10 cellular contexts compared by ENCODE assay signal in genomic region chr11:82996966-82997606, GRCh38.
A peak's percentile ranks its signal among the peaks of the same experiment; 100 is the strongest.
DNase-seq lines count a peak whose midpoint lies in the region; ATAC-seq and TF ChIP-seq lines count a peak whose summit lies in the region.
"Had no signal": no experiment of that assay in that cellular context is flagged by ENCODE, and none has a peak within 500 bp of the region (broad histone marks: within the 10 kb centered on the region; RNA-seq: fewer than 3 reads in every experiment).

No MANE protein-coding gene starts in this region.

- H3K9me2 ChIP-seq in PC-9 (ENCODE audit: insufficient read depth), result no peaks in the 10 kb centered on the region

- DNase-seq in DMS153 treated with DMSO at 0.1 percent for 48 hours (lab: John Stamatoyannopoulos, UW; ENCODE audit: unreplicated experiment) (peak; percentile 8), DMS153 (lab: John Stamatoyannopoulos, UW) (no peak), NCI-H1417 treated with DMSO at 0.1 percent for 48 hours (lab: John Stamatoyannopoulos, UW) (peak; percentile 95), foreskin keratinocyte (peak; percentile 49 to 62), upper lobe of right lung (no peak), PC-9 (no peak)
- no peak for DNase-seq in activated naive CD4-positive, alpha-beta T cell treated with anti-CD3 and anti-CD28 coated beads, Interleukin-2, amount 10 ng/mL, durations not matched to agents 7 days and 5 days

- no peaks in the 10 kb centered on the region for H4K20me1 ChIP-seq in PC-9 (ENCODE audit: insufficient read depth)

- H3K9me3 Mint-ChIP-seq in activated naive CD4-positive, alpha-beta T cell treated with anti-CD3 and anti-CD28 coated beads, Interleukin-2, amount 10 ng/mL, durations not matched to agents 7 days and 5 days, result no peaks in the 10 kb centered on the region
- H3K9me3 Mint-ChIP-seq: T-helper 1 cell treated with Interleukin-12 subunit alpha and Interleukin-12 subunit beta and Interleukin-4 antibody, amounts not matched to agents 30 μg/mL and 1 μg/mL, for 36 hours had no signal

- intact Hi-C loops in upper lobe of right lung (cut with DNase I), result no loop called here
- intact Hi-C loops in PC-9 (cut with micrococcal nuclease; ENCODE audit: unreplicated experiment), result no loop called here

- H2AFZ ChIP-seq in PC-9, result no peak overlapping the region

- H3K9me3 ChIP-seq in upper lobe of right lung (no peaks in the 10 kb centered on the region), PC-9 (ENCODE audit: insufficient read depth, low read depth) (no peaks in the 10 kb centered on the region)

- no peaks in the 10 kb centered on the region for H3K79me2 ChIP-seq in PC-9 (ENCODE audit: low read depth)

- ATAC-seq in HG02571 (IDR thresholded peaks at IDR 0.05; ENCODE audit: unreplicated experiment) (peak; percentile 91), foreskin keratinocyte (peak; percentile 81), upper lobe of right lung (no peak)

- H3K4me3 ChIP-seq in upper lobe of right lung (no peak overlapping the region), PC-9 (no peak overlapping the region)

- H3K4me2 ChIP-seq in PC-9, result no peak overlapping the region

- CTCF ChIA-PET in PC-9 (lab: Charles Lee), result no interaction called here
- CTCF ChIA-PET in activated naive CD4-positive, alpha-beta T cell treated with anti-CD3 and anti-CD28 coated beads, Interleukin-2, amount 10 ng/mL, durations not matched to agents 7 days and 5 days (lab: Charles Lee), result no interaction called here

- BruUV-seq in PC-9 (replicated peaks; lab: Mats Ljungman, UMichigan), result no TSS peak

- H3K27ac ChIP-seq in foreskin keratinocyte, result peak overlapping the region; percentile 23
- H3K27ac ChIP-seq in upper lobe of right lung, result no peak overlapping the region
- H3K27ac ChIP-seq in PC-9, result no peak overlapping the region
- H3K27ac ChIP-seq: 22Rv1 had no signal

- no peaks in the 10 kb centered on the region for H3K27me3 ChIP-seq in foreskin keratinocyte
- no peaks in the 10 kb centered on the region for H3K27me3 ChIP-seq in upper lobe of right lung
- no peaks in the 10 kb centered on the region for H3K27me3 ChIP-seq in PC-9 (ENCODE audit: insufficient read depth, low read depth)

- H3K36me3 Mint-ChIP-seq in activated naive CD4-positive, alpha-beta T cell treated with anti-CD3 and anti-CD28 coated beads, Interleukin-2, amount 10 ng/mL, durations not matched to agents 7 days and 5 days, result peaks cover 12% of the 10 kb centered on the region

- no peaks in the 10 kb centered on the region for H3F3A ChIP-seq in PC-9 (ENCODE audit: insufficient read depth, low read depth)

- POLR2A ChIA-PET in PC-9 (lab: Charles Lee; ENCODE audit: unreplicated experiment), result interaction anchor here (0.6 kb wide), 1 partner anchor 164 kb away, joined by 7 read pairs; no protein-coding TSS in a partner anchor

- H3K36me3 ChIP-seq in upper lobe of right lung, result no peaks in the 10 kb centered on the region
- no peaks in the 10 kb centered on the region for H3K36me3 ChIP-seq in PC-9 (ENCODE audit: low read depth)

- no peak overlapping the region for H3K4me3 Mint-ChIP-seq in activated naive CD4-positive, alpha-beta T cell treated with anti-CD3 and anti-CD28 coated beads, Interleukin-2, amount 10 ng/mL, durations not matched to agents 7 days and 5 days
- H3K4me3 Mint-ChIP-seq: T-helper 1 cell treated with Interleukin-12 subunit alpha and Interleukin-12 subunit beta and Interleukin-4 antibody, amounts not matched to agents 30 μg/mL and 1 μg/mL, for 36 hours had no signal

- no peak overlapping the region for H3K27ac Mint-ChIP-seq in activated naive CD4-positive, alpha-beta T cell treated with anti-CD3 and anti-CD28 coated beads, Interleukin-2, amount 10 ng/mL, durations not matched to agents 7 days and 5 days
- H3K27ac Mint-ChIP-seq: T-helper 1 cell treated with Interleukin-12 subunit alpha and Interleukin-12 subunit beta and Interleukin-4 antibody, amounts not matched to agents 30 μg/mL and 1 μg/mL, for 36 hours had no signal

- H3K4me1 ChIP-seq in foreskin keratinocyte, result peaks cover 30% of the 10 kb centered on the region
- no peaks in the 10 kb centered on the region for H3K4me1 ChIP-seq in upper lobe of right lung
- no peaks in the 10 kb centered on the region for H3K4me1 ChIP-seq in PC-9 (replicated peaks; ENCODE audit: insufficient read depth)

- TF ChIP-seq CTCF in foreskin keratinocyte (conservative IDR thresholded peaks at IDR 0.05) (no peak), upper lobe of right lung (IDR thresholded peaks at IDR 0.05) (no peak), PC-9 (conservative IDR thresholded peaks at IDR 0.05) (no peak)

- H3K4me1 Mint-ChIP-seq in activated naive CD4-positive, alpha-beta T cell treated with anti-CD3 and anti-CD28 coated beads, Interleukin-2, amount 10 ng/mL, durations not matched to agents 7 days and 5 days, result peaks cover 16% of the 10 kb centered on the region

- no peaks in the 10 kb centered on the region for H3K27me3 Mint-ChIP-seq in activated naive CD4-positive, alpha-beta T cell treated with anti-CD3 and anti-CD28 coated beads, Interleukin-2, amount 10 ng/mL, durations not matched to agents 7 days and 5 days

Comparison
In these comparisons a context has a peak if more than half of its experiments do, and no peak if none do; other contexts are left out.
1. DNase-seq: peak in DMS153 treated with DMSO at 0.1 percent for 48 hours (single experiment), NCI-H1417 treated with DMSO at 0.1 percent for 48 hours (single experiment) and foreskin keratinocyte (2 of 2); none in DMS153 (single experiment), upper lobe of right lung (single experiment), PC-9 (0 of 2) and activated naive CD4-positive, alpha-beta T cell treated with anti-CD3 and anti-CD28 coated beads, Interleukin-2, amount 10 ng/mL, durations not matched to agents 7 days and 5 days (single experiment).